1 cellular context compared by ENCODE assay signal in genomic region chr10:52314007-52314821, GRCh38.
A peak's percentile ranks its signal among the peaks of the same experiment; 100 is the strongest.
TF ChIP-seq lines count a peak whose summit lies in the region.

Gene DKK1, plus strand, starts transcription at chr10:52314281. Its CDS starts 154 bp downstream, at chr10:52314435.

TF ChIP-seq in A549, 52 proteins besides CTCF, POLR2A, EP300 and RAD21 (continued from another document):
- TF ChIP-seq E2F6 (IDR thresholded peaks at IDR 0.05; ENCODE audit: borderline replicate concordance, low read depth) (0 out of 2 replicates have a peak, but pooled peaks have one; percentile 30), BCL3 (IDR thresholded peaks at IDR 0.05) (peak; percentile 94), FOXS1 (CRISPR knock-in tag; IDR thresholded peaks at IDR 0.05) (no peak), ZC3H11A (IDR thresholded peaks at IDR 0.05) (no peak; the same call in 1 of the 2 replicates)
